Comparison of ENCODE assay signal across 17 cellular contexts in genomic region chr20:14667241-14667640, GRCh38.
DNase-seq lines count a peak whose midpoint lies in the region; ATAC-seq and TF ChIP-seq lines count a peak whose summit lies in the region.
"Had no signal": no experiment of that assay in that cellular context is flagged by ENCODE, and none has a peak within 500 bp of the region (broad histone marks: within the 10 kb centered on the region; RNA-seq: fewer than 3 reads in every experiment).

No MANE protein-coding gene starts in this region.

- no peak for ATAC-seq in GM19035 (IDR thresholded peaks at IDR 0.05; ENCODE audit: unreplicated experiment)

- H3K4me3 Mint-ChIP-seq in mesothelial cell of epicardium (no peak overlapping the region), endothelial cell (ENCODE audit: unreplicated experiment) (no peak overlapping the region)
- H3K4me3 Mint-ChIP-seq: CD4-positive, alpha-beta T cell had no signal

- H2BK12ac ChIP-seq in neuronal stem cell (ENCODE audit: low read length) = no peak overlapping the region

- TF ChIP-seq CTCF in hepatocyte (IDR thresholded peaks at IDR 0.05; ENCODE audit: poor library complexity) = no peak
- TF ChIP-seq CTCF in mesothelial cell of epicardium (IDR thresholded peaks at IDR 0.05; ENCODE audit: unreplicated experiment) = no peak
- TF ChIP-seq CTCF in endothelial cell (IDR thresholded peaks at IDR 0.05; ENCODE audit: unreplicated experiment) = no peak

- no peak overlapping the region for H4K8ac ChIP-seq in neuronal stem cell (ENCODE audit: low read depth, low read length)

- H3K4me1 ChIP-seq in hepatocyte (ENCODE audit: insufficient read depth) (no peaks in the 10 kb centered on the region), neuronal stem cell (ENCODE audit: control insufficient read depth in 2 of 2, insufficient read depth in 1 of 2, low read depth in 1 of 2, low read length in 2 of 2) (peaks cover 0 to 4% of the 10 kb centered on the region in 2 donors)

- H3K27ac Mint-ChIP-seq in mesothelial cell of epicardium = peak overlapping the region; percentile 62
- no peak overlapping the region for H3K27ac Mint-ChIP-seq in endothelial cell (ENCODE audit: unreplicated experiment)
- H3K27ac Mint-ChIP-seq: CD4-positive, alpha-beta T cell had no signal

- no peak overlapping the region for H3K14ac ChIP-seq in neuronal stem cell (ENCODE audit: low read length)

- H3K4me3 ChIP-seq in hepatocyte (no peak overlapping the region), neuronal stem cell (ENCODE audit: low read length in 2 of 2) (no peak overlapping the region)
- H3K4me3 ChIP-seq: GM23248 had no signal

- no peaks in the 10 kb centered on the region for H4K20me1 ChIP-seq in hepatocyte (ENCODE audit: insufficient read depth, poor library complexity, severe bottlenecking)

- no peak overlapping the region for H3K18ac ChIP-seq in neuronal stem cell (ENCODE audit: low read length)

- peak overlapping the region; percentile 8 for H3K4me2 ChIP-seq in hepatocyte
- H3K4me2 ChIP-seq in neuronal stem cell (ENCODE audit: insufficient read depth, low read length, poor library complexity, severe bottlenecking) = no peak overlapping the region

- H2AK5ac ChIP-seq in neuronal stem cell (ENCODE audit: low read depth, low read length) = no peak overlapping the region

- no peaks in the 10 kb centered on the region for H3K36me3 ChIP-seq in hepatocyte (replicated peaks; ENCODE audit: insufficient read depth, low read depth)
- H3K36me3 ChIP-seq in neuronal stem cell (replicated peaks in 1 of 2; ENCODE audit: control insufficient read depth in 2 of 2, insufficient read depth in 2 of 2, low read length in 2 of 2) = no peaks in the 10 kb centered on the region
- H3K36me3 ChIP-seq: BE2C had no signal

- H3K79me1 ChIP-seq in neuronal stem cell (ENCODE audit: low read depth, low read length) = no peaks in the 10 kb centered on the region

- H3K27me3 ChIP-seq in hepatocyte = no peaks in the 10 kb centered on the region
- no peaks in the 10 kb centered on the region for H3K27me3 ChIP-seq in neuronal stem cell (ENCODE audit: control insufficient read depth in 3 of 3, insufficient read depth in 3 of 3, low read depth in 1 of 3, low read length in 3 of 3)
- H3K27me3 ChIP-seq: BE2C had no signal

- no peak overlapping the region for H3K23ac ChIP-seq in neuronal stem cell (ENCODE audit: low read depth, low read length, poor library complexity)

- H3K27me3 Mint-ChIP-seq in mesothelial cell of epicardium (ENCODE audit: low read depth) (peaks cover 1% of the 10 kb centered on the region), endothelial cell (ENCODE audit: unreplicated experiment) (no peaks in the 10 kb centered on the region)
- H3K27me3 Mint-ChIP-seq: CD4-positive, alpha-beta T cell had no signal

- no peak overlapping the region for H3K9ac ChIP-seq in neuronal stem cell (ENCODE audit: low read depth, low read length, poor library complexity)
- H3K9ac ChIP-seq: GM23248 had no signal

- H3K4me1 Mint-ChIP-seq in mesothelial cell of epicardium = peaks cover 38% of the 10 kb centered on the region
- no peaks in the 10 kb centered on the region for H3K4me1 Mint-ChIP-seq in endothelial cell (ENCODE audit: unreplicated experiment)

- H4K91ac ChIP-seq in neuronal stem cell (ENCODE audit: low read depth, low read length, poor library complexity) = no peak overlapping the region

- 48% methylated on average over 3 of the region's 3 CpGs for WGBS in hepatocyte (ENCODE audit: low lambda C conversion rate, missing lambda C conversion rate)
- WGBS in neuronal stem cell (ENCODE audit: extremely low coverage in 2 of 2, insufficient read length in 2 of 2, insufficient replicate concordance in 1 of 2), 2 donors = no CpG with 5 or more reads among the region's 3 CpGs

- H3K27ac ChIP-seq in hepatocyte (no peak overlapping the region), neuronal stem cell (replicated peaks; ENCODE audit: low read length) (no peak overlapping the region)
- H3K27ac ChIP-seq: GM23248 had no signal

- H2BK5ac ChIP-seq in neuronal stem cell (ENCODE audit: low read length) = no peak overlapping the region

- H3K4ac ChIP-seq in neuronal stem cell (ENCODE audit: low read length) = no peak overlapping the region

- DNase-seq in hepatocyte (ENCODE audit: low spot score) = no peak
- DNase-seq in mesothelial cell of epicardium (ENCODE audit: low spot score in 2 of 2, unreplicated experiment in 2 of 2) = no peak
- DNase-seq in neuronal stem cell (ENCODE audit: low spot score) = no peak
- DNase-seq in endothelial cell (ENCODE audit: low spot score) = no peak
- DNase-seq in effector CD8-positive, alpha-beta T cell (lab: John Stamatoyannopoulos, UW) = no peak
- DNase-seq in DMS 273 treated with DMSO at 0.1 percent for 48 hours (lab: John Stamatoyannopoulos, UW) = no peak
- DNase-seq: ACHN; BE2C; C1 segment of cervical spinal cord; Caco-2; CD4-positive, alpha-beta T cell; DMS153; DMS79; GDM1; GM23248; HCEC 1CT had no signal

- H3K9me3 Mint-ChIP-seq in mesothelial cell of epicardium = peaks cover 8% of the 10 kb centered on the region
- H3K9me3 Mint-ChIP-seq in endothelial cell (ENCODE audit: unreplicated experiment) = no peaks in the 10 kb centered on the region

- H2BK120ac ChIP-seq in neuronal stem cell (ENCODE audit: low read depth, low read length) = no peak overlapping the region

- no peaks in the 10 kb centered on the region for H3K79me2 ChIP-seq in hepatocyte

- H2BK15ac ChIP-seq in neuronal stem cell (ENCODE audit: low read length) = no peak overlapping the region

- no peaks in the 10 kb centered on the region for H3K9me2 ChIP-seq in hepatocyte (replicated peaks; ENCODE audit: insufficient read depth)

- H2AFZ ChIP-seq in hepatocyte (no peak overlapping the region), neuronal stem cell (ENCODE audit: low read length) (peak overlapping the region; percentile 52)
- H2AFZ ChIP-seq: GM23248 had no signal

- H3K36me3 Mint-ChIP-seq in mesothelial cell of epicardium (no peaks in the 10 kb centered on the region), endothelial cell (ENCODE audit: low read depth, unreplicated experiment) (no peaks in the 10 kb centered on the region)

- no peaks in the 10 kb centered on the region for H3K9me3 ChIP-seq in hepatocyte (ENCODE audit: low read depth)
- no peaks in the 10 kb centered on the region for H3K9me3 ChIP-seq in neuronal stem cell (replicated peaks in 1 of 2; ENCODE audit: control insufficient read depth in 2 of 2, insufficient read depth in 1 of 2, low read depth in 1 of 2, low read length in 2 of 2)
- H3K9me3 ChIP-seq: BE2C, Caco-2 had no signal
